1 cellular context compared by ENCODE assay signal in genomic region chr20:58511861-58512260, GRCh38.
TF ChIP-seq lines count a peak whose summit lies in the region.

No MANE protein-coding gene starts in this region.

TF ChIP-seq in SK-N-SH, 30 proteins besides CTCF, POLR2A, EP300 and RAD21 (continued from another document):
- TF ChIP-seq FOSL2 (IDR thresholded peaks at IDR 0.05; ENCODE audit: borderline replicate concordance, low read depth), result no peak
- no peak for TF ChIP-seq NRF1 (IDR thresholded peaks at IDR 0.05; ENCODE audit: low read depth, low read length)
